13 cellular contexts compared by ENCODE assay signal in the genomic region with DNA sequence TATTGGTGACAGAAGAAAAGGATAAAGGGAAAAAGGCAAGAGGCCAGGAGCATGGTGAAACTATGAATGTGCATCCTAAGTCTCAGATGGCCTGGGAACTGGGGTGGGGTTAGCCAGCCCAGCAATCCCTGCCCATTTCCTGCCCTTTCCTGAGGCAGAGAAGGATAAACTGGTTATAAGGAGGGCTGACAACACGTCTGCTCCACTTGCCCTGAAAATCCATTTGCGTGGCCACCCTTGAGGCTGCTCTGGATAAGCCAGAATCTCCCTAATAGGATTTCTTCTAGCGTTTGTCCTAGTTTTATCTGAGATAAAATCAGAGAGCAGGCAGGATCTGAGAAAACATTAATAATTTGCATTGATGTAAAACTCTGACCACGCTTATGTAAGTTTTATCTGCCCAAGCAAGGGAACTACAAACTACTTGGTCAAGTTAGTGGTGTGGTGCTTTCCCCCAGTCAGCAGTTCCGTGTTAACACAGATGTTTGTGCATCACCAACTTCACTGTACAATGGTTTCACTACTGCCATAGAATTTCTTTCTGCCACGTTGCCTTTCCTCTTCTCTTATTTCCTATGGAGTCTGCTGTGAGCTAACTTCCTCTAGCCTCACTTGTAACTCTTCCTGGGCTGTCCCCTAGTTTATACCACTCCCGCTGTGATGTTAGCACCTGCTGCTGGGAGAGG.
DNase-seq lines count a peak whose midpoint lies in the region; ATAC-seq lines count a peak whose summit lies in the region.
"Had no signal": no experiment of that assay in that cellular context is flagged by ENCODE, and none has a peak within 500 bp of the region (broad histone marks: within the 10 kb centered on the region; RNA-seq: fewer than 3 reads in every experiment).

No MANE protein-coding gene starts in this region.

- peak overlapping the region; percentile 87 for H3K27ac Mint-ChIP-seq in stimulated activated naive B cell treated with anti-CD40 and anti-IgM and Interleukin-4, amounts not matched to agents 10 μg/mL and 1 μg/mL and 100 μg/mL, for 72 hours
- H3K27ac Mint-ChIP-seq: naive thymus-derived CD4-positive, alpha-beta T cell; T-cell had no signal

- no peak overlapping the region for H3K27ac ChIP-seq in caudate nucleus (ENCODE audit: low read depth, low read length)
- H3K27ac ChIP-seq: hepatocyte, HL-60, testis had no signal

- H3K27me3 Mint-ChIP-seq in stimulated activated naive B cell treated with anti-CD40 and anti-IgM and Interleukin-4, amounts not matched to agents 10 μg/mL and 1 μg/mL and 100 μg/mL, for 72 hours = peaks cover 13 to 18% of the 10 kb centered on the region in 2 donors

- H3K4me1 Mint-ChIP-seq in stimulated activated naive B cell treated with anti-CD40 and anti-IgM and Interleukin-4, amounts not matched to agents 10 μg/mL and 1 μg/mL and 100 μg/mL, for 72 hours = peaks cover 16 to 23% of the 10 kb centered on the region in 2 donors
- H3K4me1 Mint-ChIP-seq: naive thymus-derived CD4-positive, alpha-beta T cell; T-cell had no signal

- DNase-seq in GM19238 (ENCODE audit: insufficient read length, low spot score) (peak; percentile 2), activated gamma-delta T cell treated with Interleukin-2 at 50 U/mL for 16 hours (no peak), caudate nucleus (lab: John Stamatoyannopoulos, UW) (no peak), AG20443 (ENCODE audit: low spot score) (no peak)
- peak; percentile 63 for DNase-seq in stimulated activated naive B cell treated with anti-CD40 and anti-IgM and Interleukin-4, amounts not matched to agents 10 μg/mL and 1 μg/mL and 100 μg/mL, for 72 hours
- DNase-seq: naive thymus-derived CD4-positive, alpha-beta T cell; NCI-H2081; T-cell; testis had no signal

- peaks cover 0 to 1% of the 10 kb centered on the region in 2 donors for H3K9me3 Mint-ChIP-seq in stimulated activated naive B cell treated with anti-CD40 and anti-IgM and Interleukin-4, amounts not matched to agents 10 μg/mL and 1 μg/mL and 100 μg/mL, for 72 hours
- H3K9me3 Mint-ChIP-seq: T-cell had no signal

- ATAC-seq in HG02588 (IDR thresholded peaks at IDR 0.05; ENCODE audit: unreplicated experiment) (peak; percentile 95), HG03457 (IDR thresholded peaks at IDR 0.05; ENCODE audit: unreplicated experiment) (peak; percentile 100)
- ATAC-seq in stimulated activated naive B cell treated with anti-CD40 and anti-IgM and Interleukin-4, amounts not matched to agents 10 μg/mL and 1 μg/mL and 100 μg/mL, for 72 hours (replicated peaks) = peak; percentile 97 to 98
- ATAC-seq: naive thymus-derived CD4-positive, alpha-beta T cell; T-cell had no signal

- H3K36me3 Mint-ChIP-seq in stimulated activated naive B cell treated with anti-CD40 and anti-IgM and Interleukin-4, amounts not matched to agents 10 μg/mL and 1 μg/mL and 100 μg/mL, for 72 hours = no peaks in the 10 kb centered on the region
- H3K36me3 Mint-ChIP-seq: naive thymus-derived CD4-positive, alpha-beta T cell; T-cell had no signal

- H3K4me3 Mint-ChIP-seq in stimulated activated naive B cell treated with anti-CD40 and anti-IgM and Interleukin-4, amounts not matched to agents 10 μg/mL and 1 μg/mL and 100 μg/mL, for 72 hours = no peak overlapping the region
- H3K4me3 Mint-ChIP-seq: naive thymus-derived CD4-positive, alpha-beta T cell; T-cell had no signal

Comparison
In these comparisons a context has a peak if more than half of its experiments do, and no peak if none do; other contexts are left out.
1. DNase-seq: peak in GM19238 (single experiment) and stimulated activated naive B cell treated with anti-CD40 and anti-IgM and Interleukin-4, amounts not matched to agents 10 μg/mL and 1 μg/mL and 100 μg/mL, for 72 hours (single experiment); none in activated gamma-delta T cell treated with Interleukin-2 at 50 U/mL for 16 hours (single experiment), caudate nucleus (0 of 61) and AG20443 (single experiment).
2. Peak in every context shown above with its lines, with median percentiles within 50 percentile points of each other: ATAC-seq.